ENCODE assay signal across 8 cellular contexts in genomic region chr5:59188415-59189225, GRCh38.
DNase-seq lines count a peak whose midpoint lies in the region; ATAC-seq lines count a peak whose summit lies in the region.

No MANE protein-coding gene starts in this region.

- DNase-seq in A172 (ENCODE audit: low spot score) (peak; percentile 58), NCI-H82 (lab: John Stamatoyannopoulos, UW) (peak; percentile 81), medulla oblongata (ENCODE audit: extremely low spot score) (peak; percentile 84)
- peak; percentile 71 for DNase-seq in activated CD8-positive, alpha-beta memory T cell treated with anti-CD3 and anti-CD28 coated beads for 24 hours
- peak; percentile 39 for DNase-seq in effector CD8-positive, alpha-beta T cell (lab: John Stamatoyannopoulos, UW)
- peak; percentile 4 for DNase-seq in stimulated activated CD8-positive, alpha-beta memory T cell treated with anti-CD3 and anti-CD28 coated beads, Interleukin-12 subunit alpha, Interleukin-12 subunit beta, amount 100 ng/mL, for 4 hours (ENCODE audit: low read depth)

- peak; percentile 48 for ATAC-seq in GM18519 (IDR thresholded peaks at IDR 0.05; ENCODE audit: low FRiP score, unreplicated experiment)
- peak; percentile 78 for ATAC-seq in HG03342 (IDR thresholded peaks at IDR 0.05; ENCODE audit: unreplicated experiment)

Comparison
In these comparisons a context has a peak if more than half of its experiments do, and no peak if none do; other contexts are left out.
1. Peak in every context shown above with its lines: DNase-seq and ATAC-seq.
2. DNase-seq: peak in every context shown above with its lines; median percentile 84 in medulla oblongata; 81 in NCI-H82; 71 in activated CD8-positive, alpha-beta memory T cell treated with anti-CD3 and anti-CD28 coated beads for 24 hours; 58 in A172; 39 in effector CD8-positive, alpha-beta T cell; 4 in stimulated activated CD8-positive, alpha-beta memory T cell treated with anti-CD3 and anti-CD28 coated beads, Interleukin-12 subunit alpha, Interleukin-12 subunit beta, amount 100 ng/mL, for 4 hours.